Comparison of ENCODE assay signal across 21 cellular contexts in the genomic region with DNA sequence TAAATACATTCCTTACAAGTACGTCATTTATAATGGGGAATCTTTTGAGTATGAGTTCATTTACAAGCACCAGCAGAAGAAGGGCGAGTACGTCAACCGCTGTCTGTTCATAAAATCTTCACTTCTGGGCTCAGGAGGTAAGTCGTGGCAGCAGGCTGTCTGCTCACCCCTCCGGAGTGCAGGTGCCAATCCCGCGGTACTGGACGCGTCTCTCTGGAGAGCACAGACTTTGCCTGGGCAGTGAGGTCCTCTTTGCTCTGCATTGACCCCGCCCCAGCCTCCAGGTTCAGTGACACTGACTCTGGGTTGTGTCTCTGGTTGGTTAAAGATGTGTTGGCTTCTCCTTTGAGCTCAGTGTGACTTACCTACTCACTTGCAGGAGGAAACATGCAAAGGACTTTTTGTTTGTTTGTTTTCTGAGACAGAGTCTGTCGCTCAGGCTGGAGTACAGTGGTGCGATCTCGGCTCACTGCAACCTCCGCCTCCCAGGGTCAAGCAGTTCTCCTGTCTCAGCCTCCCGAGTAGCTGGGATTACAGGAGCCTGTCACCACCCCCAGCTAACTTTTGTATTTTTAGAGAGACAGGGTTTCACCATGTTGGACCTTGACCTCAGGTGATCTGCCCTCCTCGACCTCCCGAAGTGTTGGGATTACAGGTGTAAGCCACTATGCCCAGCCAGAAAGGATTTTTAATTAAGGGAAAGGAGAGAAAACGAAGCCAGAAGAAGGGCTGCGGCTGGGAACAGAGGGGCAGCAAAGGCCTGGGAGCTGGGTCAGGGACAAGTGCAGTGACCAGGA.
"Had no signal": no experiment of that assay in that cellular context is flagged by ENCODE, and none has a peak within 500 bp of the region (broad histone marks: within the 10 kb centered on the region; RNA-seq: fewer than 3 reads in every experiment).

No MANE protein-coding gene starts in this region.

- H3K27me3 ChIP-seq: ascending aorta, breast epithelium, esophagus muscularis mucosa, hepatocyte, left lung, right atrium auricular region, suprapubic skin had no signal

- H3K79me2 ChIP-seq: hepatocyte had no signal

- H3K4me3 ChIP-seq: ascending aorta, breast epithelium, esophagus muscularis mucosa, hepatocyte, left lung, right atrium auricular region, suprapubic skin had no signal

- H3K4me1 ChIP-seq: ascending aorta, breast epithelium, esophagus muscularis mucosa, right atrium auricular region, suprapubic skin had no signal

- H3K4me3 Mint-ChIP-seq: activated CD4-positive, alpha-beta T cell treated with anti-CD3 and anti-CD28 coated beads, Interleukin-2, amount 10 ng/mL, durations not matched to agents 24 days and 14 days; natural killer cell had no signal

- H3K4me1 Mint-ChIP-seq: activated CD4-positive, alpha-beta T cell treated with anti-CD3 and anti-CD28 coated beads, Interleukin-2, amount 10 ng/mL, durations not matched to agents 24 days and 14 days had no signal

- H3K4me2 ChIP-seq: hepatocyte had no signal

- DNase-seq: activated CD4-positive, alpha-beta T cell treated with anti-CD3 and anti-CD28 coated beads, Interleukin-2, amount 10 ng/mL, durations not matched to agents 24 days and 14 days; activated CD4-positive, CD25-positive, alpha-beta regulatory T cell; activated CD8-positive, alpha-beta memory T cell treated with anti-CD3 and anti-CD28 coated beads for 24 hours; activated gamma-delta T cell; cerebellar nuclear complex; islet precursor cell; left lung; natural killer cell; nucleus accumbens; SHP77 treated with DMSO at 0.1 percent for 48 hours; stimulated activated CD4-positive, alpha-beta T cell treated with anti-CD3 and anti-CD28 coated beads, Interleukin-4, amount 100 ng/mL, for 24 hours; stimulated activated naive CD4-positive, alpha-beta T cell treated with Interleukin-2 at 50 U/mL for 16 hours had no signal

- H3K27ac ChIP-seq: ascending aorta, breast epithelium, esophagus muscularis mucosa, hepatocyte, left lung, right atrium auricular region, suprapubic skin had no signal

- H3K27me3 Mint-ChIP-seq: activated CD4-positive, alpha-beta T cell treated with anti-CD3 and anti-CD28 coated beads, Interleukin-2, amount 10 ng/mL, durations not matched to agents 24 days and 14 days; progenitor cell of endocrine pancreas had no signal

- H3K9me3 Mint-ChIP-seq: activated CD4-positive, alpha-beta T cell treated with anti-CD3 and anti-CD28 coated beads, Interleukin-2, amount 10 ng/mL, durations not matched to agents 24 days and 14 days; natural killer cell had no signal

- H3K9me3 ChIP-seq: ascending aorta, breast epithelium, esophagus muscularis mucosa, left lung, right atrium auricular region, suprapubic skin had no signal

- H3K36me3 ChIP-seq: breast epithelium had no signal

- ATAC-seq: left lung, natural killer cell had no signal

- FAIRE-seq: endometrium, TTC549 had no signal

- H3K27ac Mint-ChIP-seq: progenitor cell of endocrine pancreas had no signal

- H2AFZ ChIP-seq: hepatocyte had no signal
